In genomic region chr2:43343573-43344304, GRCh38 we compare ENCODE assay signal across 8 cellular contexts.
DNase-seq lines count a peak whose midpoint lies in the region; ATAC-seq, FAIRE-seq and TF ChIP-seq lines count a peak whose summit lies in the region.

No MANE protein-coding gene starts in this region.

- no peak overlapping the region for H2AFZ ChIP-seq in neuronal stem cell (ENCODE audit: low read length)

- no peak overlapping the region for H3K18ac ChIP-seq in neuronal stem cell (ENCODE audit: low read length)

- H2BK15ac ChIP-seq in neuronal stem cell (ENCODE audit: low read length), result no peak overlapping the region

- H3K27ac ChIP-seq in breast epithelium (peak overlapping the region; percentile 85 to 88), kidney (ENCODE audit: low read depth in 2 of 2, low read length in 2 of 2) (peak overlapping the region; percentile 74 to 91), skin epidermis (peak overlapping the region in 15 of 21 experiments; percentile 4 to 70 (median 54)), neuronal stem cell (replicated peaks; ENCODE audit: low read length) (no peak overlapping the region)

- H3K4me3 ChIP-seq in breast epithelium (no peak overlapping the region), kidney (ENCODE audit: low read length in 2 of 2) (no peak overlapping the region), skin epidermis (no peak overlapping the region), neuronal stem cell (ENCODE audit: low read length in 2 of 2) (no peak overlapping the region)

- no peak for ATAC-seq in HG02973 (IDR thresholded peaks at IDR 0.05; ENCODE audit: unreplicated experiment)
- ATAC-seq in GM18870 (IDR thresholded peaks at IDR 0.05; ENCODE audit: unreplicated experiment), result no peak
- ATAC-seq in HG02884 (IDR thresholded peaks at IDR 0.05; ENCODE audit: unreplicated experiment), result no peak

- H3K36me3 ChIP-seq in breast epithelium, result no peaks in the 10 kb centered on the region
- H3K36me3 ChIP-seq in kidney (ENCODE audit: control insufficient read depth in 1 of 2, insufficient read depth in 2 of 2, low read length in 2 of 2), result peaks cover 0 to 2% of the 10 kb centered on the region in 2 donors
- H3K36me3 ChIP-seq in neuronal stem cell (replicated peaks in 1 of 2; ENCODE audit: control insufficient read depth in 2 of 2, insufficient read depth in 2 of 2, low read length in 2 of 2), result no peaks in the 10 kb centered on the region

- no peak for DNase-seq in H54 (ENCODE audit: insufficient read length, low spot score)
- DNase-seq in breast epithelium (ENCODE audit: low spot score in 2 of 2), result peak; percentile 58 to 85
- DNase-seq in kidney, result no peak
- no peak for DNase-seq in neuronal stem cell (ENCODE audit: low spot score)

- H3K27me3 ChIP-seq in breast epithelium (no peaks in the 10 kb centered on the region), neuronal stem cell (ENCODE audit: control insufficient read depth in 3 of 3, insufficient read depth in 3 of 3, low read depth in 1 of 3, low read length in 3 of 3) (no peaks in the 10 kb centered on the region)

- no peak overlapping the region for H2BK12ac ChIP-seq in neuronal stem cell (ENCODE audit: low read length)

- no CpG with 5 or more reads among the region's 5 CpGs for WGBS in neuronal stem cell (ENCODE audit: extremely low coverage in 2 of 2, insufficient read length in 2 of 2, insufficient replicate concordance in 1 of 2), 2 donors

- intact Hi-C loops in breast epithelium (cut with DNase I; ENCODE audit: low total_unique reads) (no loop called here), kidney (cut with DNase I) (no loop called here)

- no peak overlapping the region for H2AK5ac ChIP-seq in neuronal stem cell (ENCODE audit: low read depth, low read length)

- H3K9ac ChIP-seq in kidney (ENCODE audit: low read length in 2 of 2) (peak overlapping the region in 1 of 2 donors; percentile 60), neuronal stem cell (ENCODE audit: low read depth, low read length, poor library complexity) (no peak overlapping the region)

- TF ChIP-seq CTCF in breast epithelium (IDR thresholded peaks at IDR 0.05) (no peak), kidney (IDR thresholded peaks at IDR 0.05; ENCODE audit: borderline replicate concordance, extremely low read depth, insufficient read depth) (no peak)

- no peak overlapping the region for H2BK5ac ChIP-seq in neuronal stem cell (ENCODE audit: low read length)

- FAIRE-seq in H54 (lab: Jason Lieb, UNC), result peak; percentile 45
- peak; percentile 71 for FAIRE-seq in kidney (lab: Jason Lieb, UNC)

- no peak for TF ChIP-seq POLR2A in H54 (IDR thresholded peaks at IDR 0.05; ENCODE audit: low read depth, low read length)
- no peak for TF ChIP-seq POLR2A in breast epithelium (IDR thresholded peaks at IDR 0.05)

- no peak overlapping the region for H2BK120ac ChIP-seq in neuronal stem cell (ENCODE audit: low read depth, low read length)

- H3K79me1 ChIP-seq in neuronal stem cell (ENCODE audit: low read depth, low read length), result no peaks in the 10 kb centered on the region

- H4K91ac ChIP-seq in neuronal stem cell (ENCODE audit: low read depth, low read length, poor library complexity), result no peak overlapping the region

- H3K4ac ChIP-seq in neuronal stem cell (ENCODE audit: low read length), result no peak overlapping the region

- no peak overlapping the region for H4K8ac ChIP-seq in neuronal stem cell (ENCODE audit: low read depth, low read length)

- H3K9me3 ChIP-seq in breast epithelium, result no peaks in the 10 kb centered on the region
- no peaks in the 10 kb centered on the region for H3K9me3 ChIP-seq in kidney (ENCODE audit: control insufficient read depth in 1 of 2, low read length in 2 of 2)
- no peaks in the 10 kb centered on the region for H3K9me3 ChIP-seq in neuronal stem cell (replicated peaks in 1 of 2; ENCODE audit: control insufficient read depth in 2 of 2, insufficient read depth in 1 of 2, low read depth in 1 of 2, low read length in 2 of 2)

- H3K4me1 ChIP-seq in breast epithelium, result peaks cover 11 to 17% of the 10 kb centered on the region in 2 donors
- peaks cover 37 to 40% of the 10 kb centered on the region in 2 donors for H3K4me1 ChIP-seq in kidney (ENCODE audit: control insufficient read depth in 1 of 2, insufficient read depth in 1 of 2, low read depth in 1 of 2, low read length in 2 of 2)
- peaks cover 23 to 60% of the 10 kb centered on the region in 2 donors for H3K4me1 ChIP-seq in neuronal stem cell (ENCODE audit: control insufficient read depth in 2 of 2, insufficient read depth in 1 of 2, low read depth in 1 of 2, low read length in 2 of 2)

- H3K4me2 ChIP-seq in neuronal stem cell (ENCODE audit: insufficient read depth, low read length, poor library complexity, severe bottlenecking), result no peak overlapping the region

- no peak overlapping the region for H3K14ac ChIP-seq in neuronal stem cell (ENCODE audit: low read length)

- no peak overlapping the region for H3K23ac ChIP-seq in neuronal stem cell (ENCODE audit: low read depth, low read length, poor library complexity)

Comparison
In these comparisons a context has a peak if more than half of its experiments do, and no peak if none do; other contexts are left out.
1. DNase-seq: peak in breast epithelium (2 of 2); none in H54 (single experiment), kidney (single experiment) and neuronal stem cell (single experiment).